In the genomic region with DNA sequence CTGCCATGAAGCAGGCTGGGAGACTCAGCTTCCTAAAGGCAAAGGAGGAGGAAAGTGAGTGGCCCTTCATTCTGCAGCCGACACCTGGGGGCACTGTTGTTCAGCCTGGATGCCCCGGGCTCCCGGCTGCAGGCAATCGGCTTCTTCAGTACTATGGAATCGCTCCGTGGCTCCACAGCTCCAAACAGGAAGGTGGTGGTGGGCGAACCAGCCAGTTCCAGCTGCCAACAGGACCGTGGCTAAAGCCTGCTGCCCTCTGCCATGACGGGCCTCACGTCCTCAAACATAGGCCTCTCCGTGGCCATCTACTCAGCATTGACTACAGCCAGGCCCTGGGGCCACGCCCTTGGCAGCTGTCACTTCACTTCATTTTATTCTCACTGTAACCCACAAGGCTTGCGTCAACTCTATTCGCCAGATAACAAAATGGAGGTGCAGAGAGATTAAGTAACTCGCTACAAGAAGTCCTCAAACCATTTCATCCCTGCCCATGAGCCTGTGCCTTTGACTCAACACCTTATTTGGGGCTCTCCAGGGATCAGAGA, we compare ENCODE assay signal across 8 cellular contexts. TPM values are rescaled to one million over a fixed set of nuclear protein-coding genes. Genes with fewer than 3 reads are reported as not detected.
DNase-seq lines count a peak whose midpoint lies in the region; ATAC-seq and TF ChIP-seq lines count a peak whose summit lies in the region.

No MANE protein-coding gene starts in this region.

- no peaks in the 10 kb centered on the region for H3K79me2 ChIP-seq in KMS-11 (ENCODE audit: insufficient read depth, low read depth)

- H3K4me2 ChIP-seq in KMS-11 (peak overlapping the region; percentile 27), skeletal muscle satellite cell (ENCODE audit: low read length) (peak overlapping the region; percentile 75)

- TF ChIP-seq CTCF in KMS-11 (conservative IDR thresholded peaks at IDR 0.05; ENCODE audit: low read depth, low read length) (peak; percentile 66), left ventricle myocardium inferior (IDR thresholded peaks at IDR 0.05; ENCODE audit: borderline replicate concordance) (peak; percentile 58)

- no peak overlapping the region for H3K4me3 ChIP-seq in KMS-11 (IDR thresholded peaks at IDR 0.05; ENCODE audit: insufficient read depth, low read depth, low read length)
- peak overlapping the region; percentile 35 for H3K4me3 ChIP-seq in left ventricle myocardium inferior
- peak overlapping the region; percentile 41 for H3K4me3 ChIP-seq in skeletal muscle satellite cell (ENCODE audit: low read length)

- DNase-seq in AG08395 (ENCODE audit: low spot score) (peak; percentile 38), SHP77 treated with DMSO at 0.1 percent for 48 hours (lab: John Stamatoyannopoulos, UW) (peak; percentile 20), left ventricle myocardium inferior (peak; percentile 20)
- DNase-seq in activated effector memory CD4-positive, alpha-beta T cell treated with Interleukin-2 at 50 U/mL for 16 hours = peak; percentile 27

- ATAC-seq in GM18867 (IDR thresholded peaks at IDR 0.05; ENCODE audit: unreplicated experiment) (peak; percentile 42), GM21717 (IDR thresholded peaks at IDR 0.05; ENCODE audit: unreplicated experiment) (no peak)

- H3K9ac ChIP-seq in KMS-11 (no peak overlapping the region), skeletal muscle satellite cell (ENCODE audit: low read depth, low read length) (no peak overlapping the region)

- H3K4me1 ChIP-seq in KMS-11 (ENCODE audit: low read depth, poor library complexity, severe bottlenecking) (no peaks in the 10 kb centered on the region), left ventricle myocardium inferior (no peaks in the 10 kb centered on the region), skeletal muscle satellite cell (ENCODE audit: control insufficient read depth, insufficient read depth, low read length) (peaks cover 5% of the 10 kb centered on the region)

- intact Hi-C loops in left ventricle myocardium inferior (cut with micrococcal nuclease) = no loop called here

- no peaks in the 10 kb centered on the region for H4K20me1 ChIP-seq in KMS-11 (ENCODE audit: insufficient read depth)

- no peak overlapping the region for H3K27ac ChIP-seq in KMS-11
- H3K27ac ChIP-seq in left ventricle myocardium inferior (replicated peaks) = no peak overlapping the region

- H3K36me3 ChIP-seq in KMS-11 (ENCODE audit: insufficient read depth) = no peaks in the 10 kb centered on the region
- no peaks in the 10 kb centered on the region for H3K36me3 ChIP-seq in left ventricle myocardium inferior
- no peaks in the 10 kb centered on the region for H3K36me3 ChIP-seq in skeletal muscle satellite cell (ENCODE audit: insufficient read depth, low read length)

- H2AFZ ChIP-seq in KMS-11 (ENCODE audit: low read depth) = peak overlapping the region; percentile 37; the same call in 1 of the 2 replicates

- no peaks in the 10 kb centered on the region for H3K27me3 ChIP-seq in KMS-11 (ENCODE audit: insufficient read depth, low read depth)
- peaks cover 96% of the 10 kb centered on the region for H3K27me3 ChIP-seq in left ventricle myocardium inferior (ENCODE audit: low read depth)
- H3K27me3 ChIP-seq in skeletal muscle satellite cell (ENCODE audit: control insufficient read depth, insufficient read depth, low read length) = peaks cover 57% of the 10 kb centered on the region

- H3K9me3 ChIP-seq in left ventricle myocardium inferior (replicated peaks) (peaks cover 9% of the 10 kb centered on the region), skeletal muscle satellite cell (replicated peaks; ENCODE audit: low read length) (peaks cover 7% of the 10 kb centered on the region)

RNA-seq across cellular contexts. Expression of gene PAX5, which starts 38.1 kb away (rescaled TPM):
- not detected for total RNA-seq in left ventricle myocardium inferior
- not detected in 2 replicates for total RNA-seq in skeletal muscle satellite cell (2012; rRNA removed)
